18 cellular contexts compared by ENCODE assay signal in the genomic region with DNA sequence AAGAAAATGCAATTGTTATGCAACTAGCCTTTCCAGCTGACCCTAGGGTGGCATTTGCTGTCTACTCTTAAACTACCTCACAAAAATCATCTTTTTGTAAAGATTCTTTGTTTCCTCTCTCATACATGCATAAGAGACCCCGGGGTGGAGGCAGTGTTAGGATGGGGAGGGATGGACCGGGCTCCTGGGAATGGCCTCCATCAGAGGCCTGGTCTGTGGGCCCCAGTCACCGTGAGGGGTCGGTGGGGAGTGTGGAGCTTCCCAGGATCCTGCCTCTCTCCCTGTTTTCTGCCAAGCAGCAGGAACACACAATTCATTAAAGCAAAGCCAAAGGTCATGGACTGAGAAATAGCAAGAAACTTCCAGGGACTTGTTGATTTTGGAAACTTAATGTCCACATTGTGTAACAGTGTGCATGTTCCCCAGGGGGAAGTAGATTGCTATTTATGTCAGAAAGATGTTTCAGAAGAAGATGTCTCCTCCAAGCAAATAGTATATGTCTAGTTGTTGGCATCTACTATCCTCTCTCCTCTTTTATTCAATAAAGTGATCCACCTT.
DNase-seq lines count a peak whose midpoint lies in the region; ATAC-seq and TF ChIP-seq lines count a peak whose summit lies in the region.
"Had no signal": no experiment of that assay in that cellular context is flagged by ENCODE, and none has a peak within 500 bp of the region (broad histone marks: within the 10 kb centered on the region; RNA-seq: fewer than 3 reads in every experiment).

No MANE protein-coding gene starts in this region.

- WGBS in thyroid gland, 2 donors = 85% methylated on average over 4 of the region's 4 CpGs

- CTCF ChIA-PET in CD4-positive, alpha-beta memory T cell (lab: Charles Lee; ENCODE audit: partially characterized antibody) = no interaction called here
- CTCF ChIA-PET in activated CD8-positive, alpha-beta T cell treated with anti-CD3 and anti-CD28 coated beads, Interleukin-2, amount 10 ng/mL, durations not matched to agents 7 days and 5 days (lab: Charles Lee) = no interaction called here

- H3K36me3 ChIP-seq in cardiac muscle cell (no peaks in the 10 kb centered on the region), thyroid gland (no peaks in the 10 kb centered on the region)
- no peaks in the 10 kb centered on the region for H3K36me3 ChIP-seq in CD4-positive, alpha-beta memory T cell (ENCODE audit: insufficient read depth, low read length)
- H3K36me3 ChIP-seq: ascending aorta, tibial nerve had no signal

- H3K36me3 Mint-ChIP-seq in CD4-positive, alpha-beta memory T cell = no peaks in the 10 kb centered on the region
- no peaks in the 10 kb centered on the region for H3K36me3 Mint-ChIP-seq in activated CD8-positive, alpha-beta T cell treated with anti-CD3 and anti-CD28 coated beads, Interleukin-2, amount 10 ng/mL, durations not matched to agents 7 days and 5 days (ENCODE audit: low read depth)
- H3K36me3 Mint-ChIP-seq: memory B cell; natural killer cell; stimulated activated memory B cell treated with anti-CD40 and anti-IgM and Interleukin-4, amounts not matched to agents 10 μg/mL and 1 μg/mL and 100 μg/mL, for 72 hours had no signal

- DNase-seq in astrocyte of the spinal cord (ENCODE audit: low read depth, low spot score) (peak; percentile 35), cardiac muscle cell (ENCODE audit: low read depth in 1 of 2, low spot score in 1 of 2) (peak in 1 of 2 donors; percentile 76), sciatic nerve (ENCODE audit: low spot score) (no peak), thyroid gland (no peak), OCI-M1 (lab: John Stamatoyannopoulos, UW) (no peak)
- no peak for DNase-seq in CD4-positive, alpha-beta memory T cell
- no peak for DNase-seq in activated CD8-positive, alpha-beta T cell treated with anti-CD3 and anti-CD28 coated beads, Interleukin-2, amount 10 ng/mL, durations not matched to agents 7 days and 5 days
- DNase-seq: activated CD4-positive, alpha-beta T cell treated with anti-CD3 and anti-CD28 coated beads for 48 hours; activated naive CD4-positive, alpha-beta T cell; natural killer cell; NCI-H510A; posterior cingulate gyrus had no signal

- intact Hi-C loops in sciatic nerve (cut with DNase I) = no loop called here
- intact Hi-C loops in thyroid gland (cut with DNase I) = no loop called here
- intact Hi-C loops in CD4-positive, alpha-beta memory T cell (cut with micrococcal nuclease) = no loop called here

- H3K27ac ChIP-seq in C4-2B = peak overlapping the region; percentile 77
- H3K27ac ChIP-seq in cardiac muscle cell = peak overlapping the region; percentile 55
- no peak overlapping the region for H3K27ac ChIP-seq in thyroid gland
- H3K27ac ChIP-seq in CD4-positive, alpha-beta memory T cell (ENCODE audit: low read depth, low read length) = no peak overlapping the region
- H3K27ac ChIP-seq: ascending aorta, epithelial cell of prostate had no signal

- TF ChIP-seq POLR2A in thyroid gland (IDR thresholded peaks at IDR 0.05) = no peak

- ATAC-seq in sciatic nerve = peak; percentile 91
- no peak for ATAC-seq in activated CD8-positive, alpha-beta T cell treated with anti-CD3 and anti-CD28 coated beads, Interleukin-2, amount 10 ng/mL, durations not matched to agents 7 days and 5 days
- ATAC-seq: natural killer cell; stimulated activated memory B cell treated with anti-CD40 and anti-IgM and Interleukin-4, amounts not matched to agents 10 μg/mL and 1 μg/mL and 100 μg/mL, for 72 hours had no signal

- H3K4me1 ChIP-seq in cardiac muscle cell (ENCODE audit: low read depth) (peaks cover 36% of the 10 kb centered on the region), thyroid gland (peaks cover 11 to 14% of the 10 kb centered on the region in 2 donors)
- no peaks in the 10 kb centered on the region for H3K4me1 ChIP-seq in CD4-positive, alpha-beta memory T cell (ENCODE audit: insufficient read depth, low read length)

- no peaks in the 10 kb centered on the region for H3K27me3 ChIP-seq in cardiac muscle cell
- H3K27me3 ChIP-seq in thyroid gland = no peaks in the 10 kb centered on the region
- H3K27me3 ChIP-seq in CD4-positive, alpha-beta memory T cell (ENCODE audit: insufficient read depth, low read length) = peaks cover 4% of the 10 kb centered on the region
- H3K27me3 ChIP-seq: ascending aorta, tibial nerve had no signal

- POLR2A ChIA-PET in CD4-positive, alpha-beta memory T cell (lab: Charles Lee; ENCODE audit: partially characterized antibody) = no interaction called here
- POLR2A ChIA-PET in activated CD8-positive, alpha-beta T cell treated with anti-CD3 and anti-CD28 coated beads, Interleukin-2, amount 10 ng/mL, durations not matched to agents 7 days and 5 days (lab: Charles Lee) = no interaction called here

- peaks cover 0 to 2% (median 0%) of the 10 kb centered on the region in 4 donors for H3K4me1 Mint-ChIP-seq in CD4-positive, alpha-beta memory T cell
- H3K4me1 Mint-ChIP-seq in activated CD8-positive, alpha-beta T cell treated with anti-CD3 and anti-CD28 coated beads, Interleukin-2, amount 10 ng/mL, durations not matched to agents 7 days and 5 days (ENCODE audit: low read depth) = no peaks in the 10 kb centered on the region
- H3K4me1 Mint-ChIP-seq: memory B cell; natural killer cell; stimulated activated memory B cell treated with anti-CD40 and anti-IgM and Interleukin-4, amounts not matched to agents 10 μg/mL and 1 μg/mL and 100 μg/mL, for 72 hours had no signal

- TF ChIP-seq CTCF in C4-2B (conservative IDR thresholded peaks at IDR 0.05) (no peak), astrocyte of the spinal cord (IDR thresholded peaks at IDR 0.05; ENCODE audit: low read depth, low read length) (no peak), cardiac muscle cell (IDR thresholded peaks at IDR 0.05; ENCODE audit: low read depth, low read length) (no peak), thyroid gland (IDR thresholded peaks at IDR 0.05) (no peak)

- H3K4me3 Mint-ChIP-seq in CD4-positive, alpha-beta memory T cell = no peak overlapping the region
- H3K4me3 Mint-ChIP-seq in activated CD8-positive, alpha-beta T cell treated with anti-CD3 and anti-CD28 coated beads, Interleukin-2, amount 10 ng/mL, durations not matched to agents 7 days and 5 days = no peak overlapping the region
- H3K4me3 Mint-ChIP-seq: memory B cell; natural killer cell; stimulated activated memory B cell treated with anti-CD40 and anti-IgM and Interleukin-4, amounts not matched to agents 10 μg/mL and 1 μg/mL and 100 μg/mL, for 72 hours had no signal

- no peaks in the 10 kb centered on the region for H3K9me3 Mint-ChIP-seq in CD4-positive, alpha-beta memory T cell
- no peaks in the 10 kb centered on the region for H3K9me3 Mint-ChIP-seq in activated CD8-positive, alpha-beta T cell treated with anti-CD3 and anti-CD28 coated beads, Interleukin-2, amount 10 ng/mL, durations not matched to agents 7 days and 5 days (ENCODE audit: insufficient read depth)
- H3K9me3 Mint-ChIP-seq: memory B cell; natural killer cell; stimulated activated memory B cell treated with anti-CD40 and anti-IgM and Interleukin-4, amounts not matched to agents 10 μg/mL and 1 μg/mL and 100 μg/mL, for 72 hours had no signal

- H3K27me3 Mint-ChIP-seq in CD4-positive, alpha-beta memory T cell = peaks cover 0 to 4% of the 10 kb centered on the region in 2 donors
- H3K27me3 Mint-ChIP-seq in activated CD8-positive, alpha-beta T cell treated with anti-CD3 and anti-CD28 coated beads, Interleukin-2, amount 10 ng/mL, durations not matched to agents 7 days and 5 days (ENCODE audit: low read depth) = peaks cover 3% of the 10 kb centered on the region

- no peak overlapping the region for H3K27ac Mint-ChIP-seq in CD4-positive, alpha-beta memory T cell
- H3K27ac Mint-ChIP-seq in activated CD8-positive, alpha-beta T cell treated with anti-CD3 and anti-CD28 coated beads, Interleukin-2, amount 10 ng/mL, durations not matched to agents 7 days and 5 days = no peak overlapping the region
- H3K27ac Mint-ChIP-seq: memory B cell; natural killer cell; stimulated activated memory B cell treated with anti-CD40 and anti-IgM and Interleukin-4, amounts not matched to agents 10 μg/mL and 1 μg/mL and 100 μg/mL, for 72 hours had no signal

- in situ Hi-C loops in astrocyte of the spinal cord (cut with HindIII; ENCODE audit: low sequenced_read_pairs) = no loop called here

- H3K9me3 ChIP-seq in cardiac muscle cell (ENCODE audit: low read depth) (no peaks in the 10 kb centered on the region), thyroid gland (no peaks in the 10 kb centered on the region)
- no peaks in the 10 kb centered on the region for H3K9me3 ChIP-seq in CD4-positive, alpha-beta memory T cell (ENCODE audit: control insufficient read depth in 1 of 2, low read length in 2 of 2)
- H3K9me3 ChIP-seq: ascending aorta, tibial nerve had no signal

- H3K4me3 ChIP-seq in astrocyte of the spinal cord (ENCODE audit: low read depth, low read length) = no peak overlapping the region
- no peak overlapping the region for H3K4me3 ChIP-seq in cardiac muscle cell
- no peak overlapping the region for H3K4me3 ChIP-seq in thyroid gland (replicated peaks in 1 of 3)
- H3K4me3 ChIP-seq in CD4-positive, alpha-beta memory T cell (ENCODE audit: low read length in 2 of 2) = no peak overlapping the region
- H3K4me3 ChIP-seq: ascending aorta, tibial nerve had no signal

Comparison
In these comparisons a context has a peak if more than half of its experiments do, and no peak if none do; other contexts are left out.
1. H3K27ac ChIP-seq: peak in C4-2B (single experiment) and cardiac muscle cell (single experiment); none in thyroid gland (0 of 3) and CD4-positive, alpha-beta memory T cell (single experiment).